ENCODE assay signal across 30 cellular contexts in the genomic region with DNA sequence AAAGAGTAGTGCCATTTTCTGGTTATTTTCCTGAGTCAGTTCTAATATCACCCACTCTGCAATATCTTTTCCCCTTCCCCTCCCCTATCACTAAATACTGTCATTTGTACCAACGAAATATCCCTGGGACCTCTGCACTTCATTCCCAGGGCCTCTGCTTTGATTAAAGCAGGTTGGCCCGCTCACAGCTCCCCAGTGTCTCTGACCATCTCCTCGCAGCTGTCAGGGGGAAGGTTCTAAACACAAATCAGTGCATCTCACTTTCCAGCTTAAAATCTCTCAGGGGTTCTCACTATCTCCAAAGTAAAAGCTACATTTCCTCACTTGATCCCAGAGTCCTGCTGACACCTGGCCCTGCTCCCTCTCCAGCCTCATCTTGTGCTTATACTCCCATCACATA.
"Had no signal": no experiment of that assay in that cellular context is flagged by ENCODE, and none has a peak within 500 bp of the region (broad histone marks: within the 10 kb centered on the region; RNA-seq: fewer than 3 reads in every experiment).

No MANE protein-coding gene starts in this region.

- H3K27ac Mint-ChIP-seq: activated B cell treated with CpG ODN at 0.5 μM for 24 hours; activated CD4-positive, alpha-beta memory T cell treated with anti-CD3 and anti-CD28 coated beads for 36 hours; activated CD4-positive, alpha-beta T cell treated with anti-CD3 and anti-CD28 coated beads, Interleukin-2, amount 10 ng/mL, durations not matched to agents 7 days and 5 days; activated CD8-positive, alpha-beta T cell treated with anti-CD3 and anti-CD28 coated beads for 36 hours; activated naive CD4-positive, alpha-beta T cell treated with anti-CD3 and anti-CD28 coated beads for 36 hours; activated naive CD4-positive, alpha-beta T cell treated with anti-CD3 and anti-CD28 coated beads, Interleukin-2, amount 50 U/mL, for 72 hours; activated naive CD8-positive, alpha-beta T cell treated with anti-CD3 and anti-CD28 coated beads for 36 hours; activated T-cell treated with anti-CD3 and anti-CD28 coated beads, Interleukin-2, amount 50 U/mL, for 72 hours; activated T-helper 1 cell treated with anti-CD3 and anti-CD28 coated beads, Interleukin-12 subunit alpha, Interleukin-12 subunit beta, Interleukin-2, Interleukin-4 antibody, amounts not matched to agents 30 ng/mL and 10 ng/mL and 1 ng/mL, durations not matched to agents 14 hours and 24 hours and 36 hours; activated T-helper 17 cell treated with anti-CD3 and anti-CD28 coated beads, Interleukin-2, amount 50 U/mL, for 72 hours; T-cell; T-helper 2 cell treated with Interferon-gamma antibody and Interleukin-4, amounts not matched to agents 5 μg/mL and 100 μg/mL, for 36 hours had no signal

- H3K9me3 Mint-ChIP-seq: activated B cell treated with CpG ODN at 0.5 μM for 24 hours; activated CD4-positive, alpha-beta memory T cell treated with anti-CD3 and anti-CD28 coated beads for 36 hours; activated CD4-positive, alpha-beta T cell treated with anti-CD3 and anti-CD28 coated beads, Interleukin-2, amount 10 ng/mL, durations not matched to agents 7 days and 5 days; activated CD8-positive, alpha-beta T cell treated with anti-CD3 and anti-CD28 coated beads for 36 hours; activated naive CD4-positive, alpha-beta T cell treated with anti-CD3 and anti-CD28 coated beads for 36 hours; activated naive CD4-positive, alpha-beta T cell treated with anti-CD3 and anti-CD28 coated beads, Interleukin-2, amount 50 U/mL, for 72 hours; activated naive CD8-positive, alpha-beta T cell treated with anti-CD3 and anti-CD28 coated beads for 36 hours; activated T-cell treated with anti-CD3 and anti-CD28 coated beads, Interleukin-2, amount 50 U/mL, for 4 hours; activated T-cell treated with anti-CD3 and anti-CD28 coated beads, Interleukin-2, amount 50 U/mL, for 72 hours; activated T-helper 1 cell treated with anti-CD3 and anti-CD28 coated beads, Interleukin-12 subunit alpha, Interleukin-12 subunit beta, Interleukin-2, Interleukin-4 antibody, amounts not matched to agents 30 ng/mL and 10 ng/mL and 1 ng/mL, durations not matched to agents 14 hours and 24 hours and 36 hours; activated T-helper 17 cell treated with anti-CD3 and anti-CD28 coated beads, Interleukin-2, amount 50 U/mL, for 72 hours; T-cell; T-helper 2 cell treated with Interferon-gamma antibody and Interleukin-4, amounts not matched to agents 5 μg/mL and 100 μg/mL, for 36 hours had no signal

- H3K36me3 Mint-ChIP-seq: activated CD4-positive, alpha-beta memory T cell treated with anti-CD3 and anti-CD28 coated beads for 36 hours; activated naive CD4-positive, alpha-beta T cell treated with anti-CD3 and anti-CD28 coated beads, Interleukin-2, amount 50 U/mL, for 72 hours; activated naive CD8-positive, alpha-beta T cell treated with anti-CD3 and anti-CD28 coated beads for 36 hours; T-cell had no signal

- DNase-seq: activated B cell treated with CpG ODN at 0.5 μM for 24 hours; activated CD4-positive, alpha-beta memory T cell treated with anti-CD3 and anti-CD28 coated beads for 36 hours; activated CD4-positive, alpha-beta T cell treated with anti-CD3 and anti-CD28 coated beads for 48 hours; activated CD4-positive, alpha-beta T cell treated with anti-CD3 and anti-CD28 coated beads, Interleukin-2, amount 10 ng/mL, durations not matched to agents 7 days and 5 days; activated CD4-positive, CD25-positive, alpha-beta regulatory T cell treated with anti-CD3 and anti-CD28 coated beads, Interleukin-2, amount 50 U/mL, for 72 hours; activated CD8-positive, alpha-beta memory T cell treated with anti-CD3 and anti-CD28 coated beads, Interleukin-2, amount 50 U/mL, for 4 hours; activated CD8-positive, alpha-beta T cell treated with anti-CD3 and anti-CD28 coated beads for 36 hours; activated effector memory CD4-positive, alpha-beta T cell treated with anti-CD3 and anti-CD28 coated beads, Interleukin-2, amount 50 U/mL, for 16 hours; activated gamma-delta T cell treated with Interleukin-2 at 50 U/mL for 16 hours; activated naive CD4-positive, alpha-beta T cell; activated naive CD4-positive, alpha-beta T cell treated with anti-CD3 and anti-CD28 coated beads for 36 hours; activated naive CD4-positive, alpha-beta T cell treated with anti-CD3 and anti-CD28 coated beads, Interleukin-2, amount 50 U/mL, for 16 hours; activated naive CD8-positive, alpha-beta T cell treated with anti-CD3 and anti-CD28 coated beads for 36 hours; activated T-cell treated with anti-CD3 and anti-CD28 coated beads for 4 hours; activated T-cell treated with anti-CD3 and anti-CD28 coated beads, Interleukin-2, amount 50 U/mL, for 1 hour; activated T-cell treated with anti-CD3 and anti-CD28 coated beads, Interleukin-2, amount 50 U/mL, for 4 hours; activated T-cell treated with anti-CD3 and anti-CD28 coated beads, Interleukin-2, amount 50 U/mL, for 72 hours; adrenal gland; amniotic stem cell; aorta; body of pancreas; brain microvascular endothelial cell; central memory CD4-positive, alpha-beta T cell; T-cell; T-helper 2 cell; T-helper 9 cell had no signal

- ATAC-seq: activated CD8-positive, alpha-beta T cell treated with anti-CD3 and anti-CD28 coated beads for 36 hours; activated naive CD4-positive, alpha-beta T cell treated with anti-CD3 and anti-CD28 coated beads, Interleukin-2, amount 50 U/mL, for 72 hours; activated T-cell treated with anti-CD3 and anti-CD28 coated beads, Interleukin-2, amount 50 U/mL, for 4 hours; activated T-cell treated with anti-CD3 and anti-CD28 coated beads, Interleukin-2, amount 50 U/mL, for 72 hours; activated T-helper 17 cell treated with anti-CD3 and anti-CD28 coated beads, Interleukin-2, amount 50 U/mL, for 72 hours; body of pancreas; T-cell had no signal

- H3K4me3 Mint-ChIP-seq: activated B cell treated with CpG ODN at 0.5 μM for 24 hours; activated CD4-positive, alpha-beta memory T cell treated with anti-CD3 and anti-CD28 coated beads for 36 hours; activated CD4-positive, alpha-beta T cell treated with anti-CD3 and anti-CD28 coated beads, Interleukin-2, amount 10 ng/mL, durations not matched to agents 7 days and 5 days; activated CD8-positive, alpha-beta T cell treated with anti-CD3 and anti-CD28 coated beads for 36 hours; activated naive CD4-positive, alpha-beta T cell treated with anti-CD3 and anti-CD28 coated beads for 36 hours; activated naive CD8-positive, alpha-beta T cell treated with anti-CD3 and anti-CD28 coated beads for 36 hours; activated T-cell treated with anti-CD3 and anti-CD28 coated beads, Interleukin-2, amount 50 U/mL, for 4 hours; activated T-cell treated with anti-CD3 and anti-CD28 coated beads, Interleukin-2, amount 50 U/mL, for 72 hours; activated T-helper 1 cell treated with anti-CD3 and anti-CD28 coated beads, Interleukin-12 subunit alpha, Interleukin-12 subunit beta, Interleukin-2, Interleukin-4 antibody, amounts not matched to agents 30 ng/mL and 10 ng/mL and 1 ng/mL, durations not matched to agents 14 hours and 24 hours and 36 hours; activated T-helper 17 cell treated with anti-CD3 and anti-CD28 coated beads, Interleukin-2, amount 50 U/mL, for 72 hours; T-cell; T-helper 2 cell treated with Interferon-gamma antibody and Interleukin-4, amounts not matched to agents 5 μg/mL and 100 μg/mL, for 36 hours had no signal
